In genomic region chr3:69460034-69460433, GRCh38 we compare ENCODE assay signal across 19 cellular contexts.
"Had no signal": no experiment of that assay in that cellular context is flagged by ENCODE, and none has a peak within 500 bp of the region (broad histone marks: within the 10 kb centered on the region; RNA-seq: fewer than 3 reads in every experiment).

No MANE protein-coding gene starts in this region.

- H3K9me3 ChIP-seq: left lung, ovary, thyroid gland had no signal

- H3K4me3 Mint-ChIP-seq: activated CD4-positive, alpha-beta T cell treated with anti-CD3 and anti-CD28 coated beads, Interleukin-2, amount 10 ng/mL, durations not matched to agents 7 days and 5 days; activated CD8-positive, alpha-beta T cell treated with anti-CD3 and anti-CD28 coated beads, Interleukin-2, amount 10 ng/mL, durations not matched to agents 7 days and 5 days; activated naive CD8-positive, alpha-beta T cell treated with anti-CD3 and anti-CD28 coated beads, Interleukin-2, amount 50 U/mL, for 24 hours; activated T-cell treated with anti-CD3 and anti-CD28 coated beads, Interleukin-2, amount 50 U/mL, for 24 hours; naive thymus-derived CD8-positive, alpha-beta T cell; stimulated activated naive B cell treated with anti-CD40 and anti-IgM and Interleukin-4, amounts not matched to agents 10 μg/mL and 1 μg/mL and 100 μg/mL, for 72 hours; T-helper 1 cell treated with Interleukin-12 subunit alpha and Interleukin-12 subunit beta and Interleukin-4 antibody, amounts not matched to agents 30 μg/mL and 1 μg/mL, for 36 hours had no signal

- DNase-seq: activated CD4-positive, alpha-beta T cell treated with anti-CD3 and anti-CD28 coated beads, Interleukin-2, amount 10 ng/mL, durations not matched to agents 7 days and 5 days; activated CD8-positive, alpha-beta T cell treated with anti-CD3 and anti-CD28 coated beads, Interleukin-2, amount 10 ng/mL, durations not matched to agents 7 days and 5 days; activated naive CD4-positive, alpha-beta T cell treated with Interleukin-2 at 50 U/mL for 16 hours; activated naive CD8-positive, alpha-beta T cell treated with anti-CD3 and anti-CD28 coated beads, Interleukin-2, amount 50 U/mL, for 24 hours; activated T-cell treated with anti-CD3 and anti-CD28 coated beads, Interleukin-2, amount 50 U/mL, for 24 hours; aorta; effector memory CD4-positive, alpha-beta T cell; foreskin fibroblast; glutamatergic neuron; kidney; left lung; mesenchymal stem cell; naive thymus-derived CD8-positive, alpha-beta T cell; ovary; stimulated activated naive B cell treated with anti-CD40 and anti-IgM and Interleukin-4, amounts not matched to agents 10 μg/mL and 1 μg/mL and 100 μg/mL, for 72 hours; thyroid gland had no signal

- H3K4me1 ChIP-seq: left lung had no signal

- H3K36me3 ChIP-seq: left lung, ovary, thyroid gland had no signal

- H3K4me1 Mint-ChIP-seq: activated CD4-positive, alpha-beta T cell treated with anti-CD3 and anti-CD28 coated beads, Interleukin-2, amount 10 ng/mL, durations not matched to agents 7 days and 5 days; activated naive CD8-positive, alpha-beta T cell treated with anti-CD3 and anti-CD28 coated beads, Interleukin-2, amount 50 U/mL, for 24 hours; naive thymus-derived CD8-positive, alpha-beta T cell; stimulated activated naive B cell treated with anti-CD40 and anti-IgM and Interleukin-4, amounts not matched to agents 10 μg/mL and 1 μg/mL and 100 μg/mL, for 72 hours had no signal

- H3K27ac ChIP-seq: left lung, ovary, thyroid gland had no signal

- ATAC-seq: activated CD4-positive, CD25-positive, alpha-beta regulatory T cell treated with anti-CD3 and anti-CD28 coated beads, Interleukin-2, amount 50 U/mL, for 24 hours; activated CD8-positive, alpha-beta T cell treated with anti-CD3 and anti-CD28 coated beads, Interleukin-2, amount 10 ng/mL, durations not matched to agents 7 days and 5 days; activated naive CD8-positive, alpha-beta T cell treated with anti-CD3 and anti-CD28 coated beads, Interleukin-2, amount 50 U/mL, for 24 hours; left lung; naive thymus-derived CD8-positive, alpha-beta T cell; stimulated activated naive B cell treated with anti-CD40 and anti-IgM and Interleukin-4, amounts not matched to agents 10 μg/mL and 1 μg/mL and 100 μg/mL, for 72 hours had no signal

- H3K4me3 ChIP-seq: left lung, ovary, thyroid gland had no signal

- H3K9me3 Mint-ChIP-seq: activated CD4-positive, alpha-beta T cell treated with anti-CD3 and anti-CD28 coated beads, Interleukin-2, amount 10 ng/mL, durations not matched to agents 7 days and 5 days; activated naive CD8-positive, alpha-beta T cell treated with anti-CD3 and anti-CD28 coated beads, Interleukin-2, amount 50 U/mL, for 24 hours; activated T-cell treated with anti-CD3 and anti-CD28 coated beads, Interleukin-2, amount 50 U/mL, for 24 hours; activated T-helper 2 cell treated with anti-CD3 and anti-CD28 coated beads, Interferon-gamma antibody, Interleukin-2, Interleukin-4, amounts not matched to agents 10 μg/mL and 5 μg/mL and 100 μg/mL, durations not matched to agents 14 hours and 24 hours and 36 hours; naive thymus-derived CD8-positive, alpha-beta T cell; T-helper 1 cell treated with Interleukin-12 subunit alpha and Interleukin-12 subunit beta and Interleukin-4 antibody, amounts not matched to agents 30 μg/mL and 1 μg/mL, for 36 hours had no signal

- H3K27me3 ChIP-seq: left lung, ovary, thyroid gland had no signal

- H3K27ac Mint-ChIP-seq: activated CD4-positive, alpha-beta T cell treated with anti-CD3 and anti-CD28 coated beads, Interleukin-2, amount 10 ng/mL, durations not matched to agents 7 days and 5 days; activated CD8-positive, alpha-beta T cell treated with anti-CD3 and anti-CD28 coated beads, Interleukin-2, amount 10 ng/mL, durations not matched to agents 7 days and 5 days; activated naive CD8-positive, alpha-beta T cell treated with anti-CD3 and anti-CD28 coated beads, Interleukin-2, amount 50 U/mL, for 24 hours; activated T-cell treated with anti-CD3 and anti-CD28 coated beads, Interleukin-2, amount 50 U/mL, for 24 hours; activated T-helper 2 cell treated with anti-CD3 and anti-CD28 coated beads, Interferon-gamma antibody, Interleukin-2, Interleukin-4, amounts not matched to agents 10 μg/mL and 5 μg/mL and 100 μg/mL, durations not matched to agents 14 hours and 24 hours and 36 hours; naive thymus-derived CD8-positive, alpha-beta T cell; stimulated activated naive B cell treated with anti-CD40 and anti-IgM and Interleukin-4, amounts not matched to agents 10 μg/mL and 1 μg/mL and 100 μg/mL, for 72 hours; T-helper 1 cell treated with Interleukin-12 subunit alpha and Interleukin-12 subunit beta and Interleukin-4 antibody, amounts not matched to agents 30 μg/mL and 1 μg/mL, for 36 hours had no signal

- H3K36me3 Mint-ChIP-seq: naive thymus-derived CD8-positive, alpha-beta T cell; stimulated activated naive B cell treated with anti-CD40 and anti-IgM and Interleukin-4, amounts not matched to agents 10 μg/mL and 1 μg/mL and 100 μg/mL, for 72 hours had no signal
